Comparison of ENCODE assay signal across 8 cellular contexts in genomic region chr2:20614201-20615045, GRCh38. TPM values are rescaled to one million over a fixed set of nuclear protein-coding genes. Genes with fewer than 3 reads are reported as not detected.
DNase-seq lines count a peak whose midpoint lies in the region; ATAC-seq, FAIRE-seq and TF ChIP-seq lines count a peak whose summit lies in the region.

No MANE protein-coding gene starts in this region.

- TF ChIP-seq CTCF in HCT116 (IDR thresholded peaks at IDR 0.05 in 2 of 3, conservative IDR thresholded peaks at IDR 0.05 in 1 of 3; ENCODE audit: borderline replicate concordance in 1 of 3, insufficient read depth in 1 of 3, low read depth in 2 of 3, low read length in 2 of 3) (no peak), gastroesophageal sphincter (IDR thresholded peaks at IDR 0.05) (peak in 1 of 4 experiments; percentile 6)

- intact Hi-C loops in HCT116 (cut with micrococcal nuclease): no loop called here
- intact Hi-C loops in activated T-helper 1 cell treated with anti-CD3 and anti-CD28 coated beads, Interleukin-12 subunit alpha, Interleukin-12 subunit beta, Interleukin-2, Interleukin-4 antibody, amounts not matched to agents 30 ng/mL and 10 ng/mL and 1 ng/mL, durations not matched to agents 14 hours and 24 hours and 36 hours (cut with micrococcal nuclease): no loop called here

- RAD21 ChIA-PET in HCT116 (lab: Charles Lee; ENCODE audit: low non-redundant PET in 1 of 2, low total read pairs in 2 of 2, uncharacterized antibody in 2 of 2, unreplicated experiment in 2 of 2): no interaction called here

- H3K27me3 ChIP-seq in HCT116 (ENCODE audit: insufficient read depth, low read length): no peaks in the 10 kb centered on the region
- no peaks in the 10 kb centered on the region for H3K27me3 ChIP-seq in gastroesophageal sphincter
- H3K27me3 ChIP-seq in rectal smooth muscle tissue (ENCODE audit: control insufficient read depth, insufficient read depth, low read length): no peaks in the 10 kb centered on the region
- no peaks in the 10 kb centered on the region for H3K27me3 ChIP-seq in small intestine (ENCODE audit: control insufficient read depth in 2 of 2, insufficient read depth in 2 of 2, low read length in 2 of 2)

- H3K9me3 ChIP-seq in HCT116 (ENCODE audit: control insufficient read depth in 1 of 2, insufficient read depth in 1 of 2, low read depth in 1 of 2, low read length in 2 of 2) (no peaks in the 10 kb centered on the region), gastroesophageal sphincter (no peaks in the 10 kb centered on the region), small intestine (ENCODE audit: control insufficient read depth, low read depth) (no peaks in the 10 kb centered on the region)

- H3K9ac ChIP-seq in HCT116 (ENCODE audit: low read length) (no peak overlapping the region), rectal smooth muscle tissue (ENCODE audit: low read length) (no peak overlapping the region)

- ATAC-seq in HCT116 (peak; percentile 2; the same call in 1 of the 2 replicates), gastroesophageal sphincter (no peak)

- H3K9me3 Mint-ChIP-seq in activated T-helper 1 cell treated with anti-CD3 and anti-CD28 coated beads, Interleukin-12 subunit alpha, Interleukin-12 subunit beta, Interleukin-2, Interleukin-4 antibody, amounts not matched to agents 30 ng/mL and 10 ng/mL and 1 ng/mL, durations not matched to agents 14 hours and 24 hours and 36 hours: no peaks in the 10 kb centered on the region

- CTCF ChIA-PET in HCT116 (lab: Charles Lee): interaction anchor here (1.1 to 1.5 kb wide), 3 partner anchors 12 to 172 kb away, joined by 3 to 4 read pairs (median 4); no protein-coding TSS in a partner anchor

- H3K9me2 ChIP-seq in HCT116 (ENCODE audit: insufficient read depth): no peaks in the 10 kb centered on the region

- H3K4me3 ChIP-seq in HCT116 (replicated peaks in 1 of 2; ENCODE audit: low read depth in 1 of 2, low read length in 2 of 2): no peak overlapping the region
- no peak overlapping the region for H3K4me3 ChIP-seq in gastroesophageal sphincter
- no peak overlapping the region for H3K4me3 ChIP-seq in rectal smooth muscle tissue (ENCODE audit: low read length)
- H3K4me3 ChIP-seq in small intestine (ENCODE audit: low read depth in 1 of 2, low read length in 2 of 2): no peak overlapping the region

- H3K27ac ChIP-seq in HCT116 (ENCODE audit: low read depth, low read length) (no peak overlapping the region), gastroesophageal sphincter (peak overlapping the region; percentile 82 to 99 (median 98)), rectal smooth muscle tissue (ENCODE audit: low read depth, low read length) (peak overlapping the region; percentile 99), small intestine (ENCODE audit: low read depth in 1 of 2, low read length in 1 of 2) (peak overlapping the region in 1 of 2 donors; percentile 96)

- H3K4me2 ChIP-seq in HCT116 (ENCODE audit: low read length): peak overlapping the region; percentile 15

- no peak for TF ChIP-seq RAD21 in HCT116 (IDR thresholded peaks at IDR 0.05; ENCODE audit: low read depth)

- POLR2A ChIA-PET in HCT116 (lab: Charles Lee): interaction anchor here (1.2 to 4.7 kb wide), 3 partner anchors 164 to 167 kb away, joined by 4 to 34 read pairs (median 4); partner anchors contain the start of gene RHOB

- H3K36me3 Mint-ChIP-seq in activated T-helper 1 cell treated with anti-CD3 and anti-CD28 coated beads, Interleukin-12 subunit alpha, Interleukin-12 subunit beta, Interleukin-2, Interleukin-4 antibody, amounts not matched to agents 30 ng/mL and 10 ng/mL and 1 ng/mL, durations not matched to agents 14 hours and 24 hours and 36 hours (ENCODE audit: low read depth): no peaks in the 10 kb centered on the region

- H3K27me3 Mint-ChIP-seq in activated T-helper 1 cell treated with anti-CD3 and anti-CD28 coated beads, Interleukin-12 subunit alpha, Interleukin-12 subunit beta, Interleukin-2, Interleukin-4 antibody, amounts not matched to agents 30 ng/mL and 10 ng/mL and 1 ng/mL, durations not matched to agents 14 hours and 24 hours and 36 hours (ENCODE audit: insufficient read depth): peaks cover 2% of the 10 kb centered on the region

- TF ChIP-seq EP300 in gastroesophageal sphincter (IDR thresholded peaks at IDR 0.05): no peak

- no peak for FAIRE-seq in small intestine (lab: Jason Lieb, UNC)

- 40 to 51% methylated on average over 4 to 8 of the region's 14 CpGs for WGBS in gastroesophageal sphincter (ENCODE audit: low coverage in 1 of 2), 2 donors
- WGBS in small intestine, 3 donors: 62 to 69% (median 67%) methylated on average over 14 of the region's 14 CpGs

- no peak overlapping the region for H2AFZ ChIP-seq in HCT116 (ENCODE audit: low read depth, low read length, poor library complexity, severe bottlenecking)

- H4K20me1 ChIP-seq in HCT116 (ENCODE audit: insufficient read depth): no peaks in the 10 kb centered on the region

- no peaks in the 10 kb centered on the region for H3K4me1 Mint-ChIP-seq in activated T-helper 1 cell treated with anti-CD3 and anti-CD28 coated beads, Interleukin-12 subunit alpha, Interleukin-12 subunit beta, Interleukin-2, Interleukin-4 antibody, amounts not matched to agents 30 ng/mL and 10 ng/mL and 1 ng/mL, durations not matched to agents 14 hours and 24 hours and 36 hours (ENCODE audit: low read depth)

- H3K4me3 Mint-ChIP-seq in activated T-helper 1 cell treated with anti-CD3 and anti-CD28 coated beads, Interleukin-12 subunit alpha, Interleukin-12 subunit beta, Interleukin-2, Interleukin-4 antibody, amounts not matched to agents 30 ng/mL and 10 ng/mL and 1 ng/mL, durations not matched to agents 14 hours and 24 hours and 36 hours: no peak overlapping the region

- no peak for DNase-seq in HCT116 (ENCODE audit: low read depth, low spot score)
- peak; percentile 36 for DNase-seq in NCI-H748 treated with DMSO at 0.1 percent for 48 hours (lab: John Stamatoyannopoulos, UW)
- DNase-seq in activated T-helper 1 cell treated with anti-CD3 and anti-CD28 coated beads, Interleukin-12 subunit alpha, Interleukin-12 subunit beta, Interleukin-2, Interleukin-4 antibody, amounts not matched to agents 30 ng/mL and 10 ng/mL and 1 ng/mL, durations not matched to agents 14 hours and 24 hours and 36 hours (ENCODE audit: low spot score): no peak
- no peak for DNase-seq in epidermal melanocyte (ENCODE audit: insufficient read length, low spot score)
- no peak for DNase-seq in small intestine
- no peak for DNase-seq in stimulated activated CD4-positive, alpha-beta T cell treated with anti-CD3 and anti-CD28 coated beads, Interleukin-4, amount 100 ng/mL, for 4 hours

- H3K4me1 ChIP-seq in HCT116 (ENCODE audit: control insufficient read depth in 1 of 2, insufficient read depth in 2 of 2, low read length in 2 of 2): peaks cover 27 to 43% of the 10 kb centered on the region in 2 experiments; a peak in 3 of 4 replicates
- H3K4me1 ChIP-seq in gastroesophageal sphincter: peaks cover 39 to 100% (median 94%) of the 10 kb centered on the region in 3 donors
- peaks cover 93% of the 10 kb centered on the region for H3K4me1 ChIP-seq in rectal smooth muscle tissue (ENCODE audit: control insufficient read depth, insufficient read depth, low read length)
- no peaks in the 10 kb centered on the region for H3K4me1 ChIP-seq in small intestine (ENCODE audit: control insufficient read depth in 2 of 2, insufficient read depth in 1 of 2, low read depth in 1 of 2, low read length in 1 of 2)

- BruUV-seq in HCT116 (replicated peaks; lab: Mats Ljungman, UMichigan): no TSS peak

- no peak overlapping the region for H3K27ac Mint-ChIP-seq in activated T-helper 1 cell treated with anti-CD3 and anti-CD28 coated beads, Interleukin-12 subunit alpha, Interleukin-12 subunit beta, Interleukin-2, Interleukin-4 antibody, amounts not matched to agents 30 ng/mL and 10 ng/mL and 1 ng/mL, durations not matched to agents 14 hours and 24 hours and 36 hours

- no peaks in the 10 kb centered on the region for H3K36me3 ChIP-seq in HCT116 (ENCODE audit: control insufficient read depth in 1 of 2, insufficient read depth in 2 of 2, low read length in 2 of 2)
- no peaks in the 10 kb centered on the region for H3K36me3 ChIP-seq in gastroesophageal sphincter
- no peaks in the 10 kb centered on the region for H3K36me3 ChIP-seq in rectal smooth muscle tissue (ENCODE audit: control insufficient read depth, insufficient read depth, low read length)
- no peaks in the 10 kb centered on the region for H3K36me3 ChIP-seq in small intestine (ENCODE audit: control insufficient read depth in 2 of 2, insufficient read depth in 2 of 2, low read length in 2 of 2)

- H3K79me2 ChIP-seq in HCT116 (ENCODE audit: insufficient read depth, low read length): no peaks in the 10 kb centered on the region

- no peak for TF ChIP-seq POLR2A in HCT116 (IDR thresholded peaks at IDR 0.05; ENCODE audit: borderline replicate concordance, extremely low read depth, insufficient read depth, insufficient read length)
- TF ChIP-seq POLR2A in gastroesophageal sphincter (IDR thresholded peaks at IDR 0.05): no peak

TF ChIP-seq in HCT116, 20 proteins besides CTCF, POLR2A, EP300 and RAD21:
- peak; percentile 23; the same call in 1 of the 2 replicates for TF ChIP-seq MAX (IDR thresholded peaks at IDR 0.05)
- no peak for TF ChIP-seq ZNF274 (IDR thresholded peaks at IDR 0.05; ENCODE audit: low read depth, low read length)

RNA-seq across cellular contexts. Expression of gene HS1BP3, which starts 36.5 kb away (rescaled TPM):
- total RNA-seq in HCT116 (2021; ENCODE audit: unreplicated experiment): 17.1 TPM
- polyA plus RNA-seq in HCT116 (2012): 13.2 and 15.7 TPM in 2 replicates
- 10 to 100 TPM; 42.8 to 89.1 (median 61.4) TPM for total RNA-seq in gastroesophageal sphincter
- total RNA-seq in activated T-helper 1 cell treated with anti-CD3 and anti-CD28 coated beads, Interleukin-12 subunit alpha, Interleukin-12 subunit beta, Interleukin-2, Interleukin-4 antibody, amounts not matched to agents 30 ng/mL and 10 ng/mL and 1 ng/mL, durations not matched to agents 14 hours and 24 hours and 36 hours: 9.1 and 10.2 TPM in 2 replicates
- polyA plus RNA-seq in small intestine: 10 to 100 TPM; 18.5 to 23.5 (median 23.2) TPM

RNA-seq across cellular contexts. Expression of gene GDF7, which starts 52.5 kb away (rescaled TPM):
- total RNA-seq in HCT116 (2021; ENCODE audit: unreplicated experiment): 0.02 TPM
- polyA plus RNA-seq in HCT116 (2012): 0.01 and 0.02 TPM in 2 replicates
- 10 to 100 TPM in 3 of 4 donors, 1 to 10 TPM in 1; 1.2 to 19.9 (median 15.3) TPM for total RNA-seq in gastroesophageal sphincter
- total RNA-seq in activated T-helper 1 cell treated with anti-CD3 and anti-CD28 coated beads, Interleukin-12 subunit alpha, Interleukin-12 subunit beta, Interleukin-2, Interleukin-4 antibody, amounts not matched to agents 30 ng/mL and 10 ng/mL and 1 ng/mL, durations not matched to agents 14 hours and 24 hours and 36 hours: 0.10 and 0.15 TPM in 2 replicates
- polyA plus RNA-seq in small intestine: under 1 TPM in 1 of 3 donors, not detected in 2; 0.16 TPM
